ENCODE assay signal across 8 cellular contexts in the genomic region with DNA sequence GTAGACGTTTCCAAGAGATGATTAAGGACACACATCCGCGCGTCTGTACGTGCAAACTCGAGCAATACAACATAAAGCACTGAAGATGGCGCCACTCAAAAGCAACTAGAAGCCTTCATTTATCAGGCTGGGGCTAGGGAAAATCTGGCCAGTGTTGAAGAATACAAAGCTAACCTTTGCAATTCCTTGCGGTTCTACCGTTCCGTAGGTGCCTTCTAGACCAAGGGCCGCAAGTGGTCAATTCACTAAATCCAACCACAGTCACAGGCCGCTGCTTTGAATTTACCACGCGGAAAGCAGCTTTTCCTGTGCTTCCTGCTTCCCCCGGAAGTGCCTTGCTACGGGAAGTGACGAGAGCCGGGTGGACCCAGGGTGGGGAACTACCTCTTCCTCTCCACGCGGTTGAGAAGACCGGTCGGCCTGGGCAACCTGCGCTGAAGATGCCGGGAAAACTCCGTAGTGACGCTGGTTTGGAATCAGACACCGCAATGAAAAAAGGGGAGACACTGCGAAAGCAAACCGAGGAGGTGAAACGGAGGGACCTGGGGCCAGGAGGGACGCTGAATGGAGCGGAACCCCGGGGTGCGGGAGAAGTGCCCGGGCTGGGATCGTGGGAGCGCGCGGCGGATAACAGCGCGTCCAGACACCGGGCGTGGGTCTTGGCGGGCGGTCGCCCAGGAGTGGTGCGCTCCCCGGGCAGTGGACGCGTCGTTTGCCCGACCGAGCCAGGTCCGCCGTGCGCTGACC. TPM values are rescaled to one million over a fixed set of nuclear protein-coding genes. Genes with fewer than 3 reads are reported as not detected.
DNase-seq lines count a peak whose midpoint lies in the region; ATAC-seq and TF ChIP-seq lines count a peak whose summit lies in the region.

Gene DDX21, plus strand, starts transcription at position 385 of the 747 bp plus-strand sequence. Its CDS starts 56 bp downstream, at position 441.

- DNase-seq in ELF-1 (ENCODE audit: low read depth, low spot score) (peak; percentile 92), GOT3 (lab: John Stamatoyannopoulos, UW) (peak; percentile 46), RPMI8226 (peak; percentile 91), fibroblast of peridontal ligament (ENCODE audit: extremely low read depth) (peak; percentile 90)
- DNase-seq in natural killer cell treated with Interleukin-12 subunit alpha and Interleukin-12 subunit beta and Interleukin-15 and Interleukin-18, amount 100 ng/mL, for 72 hours (ENCODE audit: low spot score), result peak; percentile 94
- DNase-seq in stimulated activated naive CD8-positive, alpha-beta T cell treated with anti-CD3 and anti-CD28 coated beads, Interleukin-15, Interleukin-2, amounts not matched to agents 100 U/mL and 50 U/mL, for 24 hours, result peak; percentile 89

- H3K4me3 Mint-ChIP-seq in activated T-helper 17 cell treated with anti-CD3 and anti-CD28 coated beads, Interleukin-2, amount 50 U/mL, for 72 hours, result peak within 1 kb of the TSS; percentile 92
- peak within 1 kb of the TSS; percentile 98 for H3K4me3 Mint-ChIP-seq in natural killer cell treated with Interleukin-12 subunit alpha and Interleukin-12 subunit beta and Interleukin-15 and Interleukin-18, amount 100 ng/mL, for 72 hours

- H3K4me1 Mint-ChIP-seq in activated T-helper 17 cell treated with anti-CD3 and anti-CD28 coated beads, Interleukin-2, amount 50 U/mL, for 72 hours, result peaks cover 14% of the 10 kb centered on the region
- H3K4me1 Mint-ChIP-seq in natural killer cell treated with Interleukin-12 subunit alpha and Interleukin-12 subunit beta and Interleukin-15 and Interleukin-18, amount 100 ng/mL, for 72 hours (ENCODE audit: low read depth in 2 of 2), result peaks cover 27 to 32% of the 10 kb centered on the region in 2 donors

- H3K9me3 Mint-ChIP-seq in activated T-helper 17 cell treated with anti-CD3 and anti-CD28 coated beads, Interleukin-2, amount 50 U/mL, for 72 hours, result no peaks in the 10 kb centered on the region
- no peaks in the 10 kb centered on the region for H3K9me3 Mint-ChIP-seq in natural killer cell treated with Interleukin-12 subunit alpha and Interleukin-12 subunit beta and Interleukin-15 and Interleukin-18, amount 100 ng/mL, for 72 hours

- peak; percentile 90 for ATAC-seq in activated T-helper 17 cell treated with anti-CD3 and anti-CD28 coated beads, Interleukin-2, amount 50 U/mL, for 72 hours (replicated peaks)
- peak; percentile 93 to 94 for ATAC-seq in natural killer cell treated with Interleukin-12 subunit alpha and Interleukin-12 subunit beta and Interleukin-15 and Interleukin-18, amount 100 ng/mL, for 72 hours
- ATAC-seq in stimulated activated naive CD8-positive, alpha-beta T cell treated with anti-CD3 and anti-CD28 coated beads, Interleukin-15, Interleukin-2, amounts not matched to agents 100 U/mL and 50 U/mL, for 24 hours, result peak; percentile 94

- peak within 1 kb of the TSS; percentile 96 for H3K27ac Mint-ChIP-seq in activated T-helper 17 cell treated with anti-CD3 and anti-CD28 coated beads, Interleukin-2, amount 50 U/mL, for 72 hours
- H3K27ac Mint-ChIP-seq in natural killer cell treated with Interleukin-12 subunit alpha and Interleukin-12 subunit beta and Interleukin-15 and Interleukin-18, amount 100 ng/mL, for 72 hours, result peak within 1 kb of the TSS; percentile 99

- no peaks in the 10 kb centered on the region for H3K27me3 Mint-ChIP-seq in activated T-helper 17 cell treated with anti-CD3 and anti-CD28 coated beads, Interleukin-2, amount 50 U/mL, for 72 hours
- no peaks in the 10 kb centered on the region for H3K27me3 Mint-ChIP-seq in natural killer cell treated with Interleukin-12 subunit alpha and Interleukin-12 subunit beta and Interleukin-15 and Interleukin-18, amount 100 ng/mL, for 72 hours

- TF ChIP-seq CTCF in LNCAP (IDR thresholded peaks at IDR 0.05), result peak; percentile 65

- peaks cover 56% of the 10 kb centered on the region for H3K36me3 Mint-ChIP-seq in activated T-helper 17 cell treated with anti-CD3 and anti-CD28 coated beads, Interleukin-2, amount 50 U/mL, for 72 hours (ENCODE audit: low read depth)
- H3K36me3 Mint-ChIP-seq in natural killer cell treated with Interleukin-12 subunit alpha and Interleukin-12 subunit beta and Interleukin-15 and Interleukin-18, amount 100 ng/mL, for 72 hours, result peaks cover 22% of the 10 kb centered on the region

RNA-seq across cellular contexts. Expression of gene DDX21, which starts in this region (rescaled TPM):
- 100 to 1,000 TPM in 1 of 2 donors, 10 to 100 TPM in 1; 77.8 to 176 TPM for total RNA-seq in activated T-helper 17 cell treated with anti-CD3 and anti-CD28 coated beads, Interleukin-2, amount 50 U/mL, for 72 hours
- 100 to 1,000 TPM; 173 to 209 TPM for total RNA-seq in natural killer cell treated with Interleukin-12 subunit alpha and Interleukin-12 subunit beta and Interleukin-15 and Interleukin-18, amount 100 ng/mL, for 72 hours

Comparison
In these comparisons a context has a peak if more than half of its experiments do, and no peak if none do; other contexts are left out.
1. Peak in every context shown above with its lines: DNase-seq and ATAC-seq.